Comparison of ENCODE assay signal across 1 cellular context in genomic region chr2:48435909-48436308, GRCh38.
TF ChIP-seq lines count a peak whose summit lies in the region.

No MANE protein-coding gene starts in this region.

TF ChIP-seq in H1, 55 proteins besides CTCF, POLR2A, EP300 and RAD21:
- no peak for TF ChIP-seq TEAD4 (IDR thresholded peaks at IDR 0.05; ENCODE audit: low read depth, low read length)
- TF ChIP-seq POU5F1 (IDR thresholded peaks at IDR 0.05; ENCODE audit: low read depth, low read length) = no peak
- no peak for TF ChIP-seq JUN (IDR thresholded peaks at IDR 0.05; ENCODE audit: low read depth, low read length)
- TF ChIP-seq TAF1 (IDR thresholded peaks at IDR 0.05; ENCODE audit: low read depth, low read length) = no peak
- TF ChIP-seq RFX5 (IDR thresholded peaks at IDR 0.05; ENCODE audit: borderline replicate concordance, low read depth, low read length) = no peak
- no peak for TF ChIP-seq ATF2 (IDR thresholded peaks at IDR 0.05; ENCODE audit: low read length)
- TF ChIP-seq POLR2AphosphoS5 (IDR thresholded peaks at IDR 0.05; ENCODE audit: low read depth, low read length) = no peak
- no peak for TF ChIP-seq NANOG (IDR thresholded peaks at IDR 0.05; ENCODE audit: insufficient read depth, low read depth, low read length, poor library complexity, severe bottlenecking)
- no peak for TF ChIP-seq JUND (IDR thresholded peaks at IDR 0.05; ENCODE audit: low read length)
- no peak for TF ChIP-seq MAFK (IDR thresholded peaks at IDR 0.05; ENCODE audit: low read depth, low read length)
